ENCODE assay signal across 10 cellular contexts in genomic region chr6:100281471-100281878, GRCh38.
DNase-seq lines count a peak whose midpoint lies in the region; ATAC-seq and TF ChIP-seq lines count a peak whose summit lies in the region.
"Had no signal": no experiment of that assay in that cellular context is flagged by ENCODE, and none has a peak within 500 bp of the region (broad histone marks: within the 10 kb centered on the region; RNA-seq: fewer than 3 reads in every experiment).

No MANE protein-coding gene starts in this region.

- H3K79me2 ChIP-seq in osteoblast (ENCODE audit: insufficient read depth, low read length) = no peaks in the 10 kb centered on the region

- DNase-seq in GM03348 (ENCODE audit: low spot score) = peak; percentile 20
- DNase-seq in NCI-H82 (lab: John Stamatoyannopoulos, UW) = peak; percentile 93
- peak; percentile 12 to 37 for DNase-seq in erythroblast (lab: John Stamatoyannopoulos, UW)
- DNase-seq in osteoblast (ENCODE audit: insufficient read length, low spot score, missing footprints) = no peak
- no peak for DNase-seq in Kasumi-1 (lab: John Stamatoyannopoulos, UW)
- no peak for DNase-seq in stimulated activated naive B cell treated with anti-CD40 and anti-IgM and Interleukin-4, amounts not matched to agents 10 μg/mL and 1 μg/mL and 100 μg/mL, for 72 hours
- no peak for DNase-seq in activated naive CD4-positive, alpha-beta T cell treated with anti-CD3 and anti-CD28 coated beads for 36 hours
- no peak for DNase-seq in activated CD4-positive, alpha-beta T cell treated with anti-CD3 and anti-CD28 coated beads, Interleukin-2, amount 50 U/mL, for 48 hours
- DNase-seq: activated CD4-positive, CD25-positive, alpha-beta regulatory T cell treated with anti-CD3 and anti-CD28 coated beads, Interleukin-2, amount 50 U/mL, for 72 hours; amniotic stem cell had no signal

- no peaks in the 10 kb centered on the region for H3K36me3 ChIP-seq in osteoblast (ENCODE audit: insufficient read depth, low read length)

- TF ChIP-seq POLR2A in erythroblast (IDR thresholded peaks at IDR 0.05; ENCODE audit: low read length) = no peak

- H2AFZ ChIP-seq in osteoblast (ENCODE audit: low read length) = peak overlapping the region; percentile 80

- no peaks in the 10 kb centered on the region for H3K9me3 Mint-ChIP-seq in stimulated activated naive B cell treated with anti-CD40 and anti-IgM and Interleukin-4, amounts not matched to agents 10 μg/mL and 1 μg/mL and 100 μg/mL, for 72 hours
- H3K9me3 Mint-ChIP-seq in activated naive CD4-positive, alpha-beta T cell treated with anti-CD3 and anti-CD28 coated beads for 36 hours = no peaks in the 10 kb centered on the region

- no peak for ATAC-seq in stimulated activated naive B cell treated with anti-CD40 and anti-IgM and Interleukin-4, amounts not matched to agents 10 μg/mL and 1 μg/mL and 100 μg/mL, for 72 hours (replicated peaks)

- no peak overlapping the region for H3K4me3 Mint-ChIP-seq in stimulated activated naive B cell treated with anti-CD40 and anti-IgM and Interleukin-4, amounts not matched to agents 10 μg/mL and 1 μg/mL and 100 μg/mL, for 72 hours
- H3K4me3 Mint-ChIP-seq in activated naive CD4-positive, alpha-beta T cell treated with anti-CD3 and anti-CD28 coated beads for 36 hours = no peak overlapping the region

- H3K27me3 ChIP-seq in osteoblast (ENCODE audit: insufficient read depth, low read length) = no peaks in the 10 kb centered on the region

- no peaks in the 10 kb centered on the region for H3K36me3 Mint-ChIP-seq in stimulated activated naive B cell treated with anti-CD40 and anti-IgM and Interleukin-4, amounts not matched to agents 10 μg/mL and 1 μg/mL and 100 μg/mL, for 72 hours
- no peaks in the 10 kb centered on the region for H3K36me3 Mint-ChIP-seq in activated naive CD4-positive, alpha-beta T cell treated with anti-CD3 and anti-CD28 coated beads for 36 hours (ENCODE audit: low read depth)

- H3K4me2 ChIP-seq in osteoblast (ENCODE audit: insufficient read depth, low read length) = peak overlapping the region; percentile 71

- no peaks in the 10 kb centered on the region for H4K20me1 ChIP-seq in osteoblast (ENCODE audit: insufficient read depth, low read length)

- no peak for TF ChIP-seq CTCF in osteoblast (IDR thresholded peaks at IDR 0.05; ENCODE audit: extremely low read depth, low read depth, low read length)

- peaks cover 4 to 15% of the 10 kb centered on the region in 2 donors for H3K27me3 Mint-ChIP-seq in stimulated activated naive B cell treated with anti-CD40 and anti-IgM and Interleukin-4, amounts not matched to agents 10 μg/mL and 1 μg/mL and 100 μg/mL, for 72 hours
- H3K27me3 Mint-ChIP-seq in activated naive CD4-positive, alpha-beta T cell treated with anti-CD3 and anti-CD28 coated beads for 36 hours (ENCODE audit: low read depth) = no peaks in the 10 kb centered on the region

- H3K27ac ChIP-seq in osteoblast (ENCODE audit: low read depth, low read length) = no peak overlapping the region

- no peak overlapping the region for H3K27ac Mint-ChIP-seq in stimulated activated naive B cell treated with anti-CD40 and anti-IgM and Interleukin-4, amounts not matched to agents 10 μg/mL and 1 μg/mL and 100 μg/mL, for 72 hours
- H3K27ac Mint-ChIP-seq in activated naive CD4-positive, alpha-beta T cell treated with anti-CD3 and anti-CD28 coated beads for 36 hours = no peak overlapping the region

- peak overlapping the region; percentile 59 for H3K4me3 ChIP-seq in osteoblast (ENCODE audit: insufficient read depth, low read length)

- peaks cover 6% of the 10 kb centered on the region for H3K4me1 ChIP-seq in osteoblast (ENCODE audit: insufficient read depth, low read length)

- intact Hi-C loops in activated naive CD4-positive, alpha-beta T cell treated with anti-CD3 and anti-CD28 coated beads for 36 hours (cut with micrococcal nuclease) = no loop called here

- peaks cover 0 to 5% of the 10 kb centered on the region in 2 donors for H3K4me1 Mint-ChIP-seq in stimulated activated naive B cell treated with anti-CD40 and anti-IgM and Interleukin-4, amounts not matched to agents 10 μg/mL and 1 μg/mL and 100 μg/mL, for 72 hours
- H3K4me1 Mint-ChIP-seq in activated naive CD4-positive, alpha-beta T cell treated with anti-CD3 and anti-CD28 coated beads for 36 hours (ENCODE audit: low read depth) = no peaks in the 10 kb centered on the region

- CTCF ChIA-PET in activated naive CD4-positive, alpha-beta T cell treated with anti-CD3 and anti-CD28 coated beads for 36 hours (lab: Charles Lee) = no interaction called here

- no peaks in the 10 kb centered on the region for H3K9me3 ChIP-seq in osteoblast (ENCODE audit: low read depth, low read length)

Comparison
In these comparisons a context has a peak if more than half of its experiments do, and no peak if none do; other contexts are left out.
1. DNase-seq: peak in GM03348 (single experiment), NCI-H82 (single experiment) and erythroblast (2 of 2); none in osteoblast (single experiment), Kasumi-1 (0 of 2), stimulated activated naive B cell treated with anti-CD40 and anti-IgM and Interleukin-4, amounts not matched to agents 10 μg/mL and 1 μg/mL and 100 μg/mL, for 72 hours (single experiment), activated naive CD4-positive, alpha-beta T cell treated with anti-CD3 and anti-CD28 coated beads for 36 hours (single experiment) and activated CD4-positive, alpha-beta T cell treated with anti-CD3 and anti-CD28 coated beads, Interleukin-2, amount 50 U/mL, for 48 hours (0 of 2).